ENCODE assay signal across 9 cellular contexts in genomic region chr4:71004281-71004851, GRCh38. TPM values are rescaled to one million over a fixed set of nuclear protein-coding genes. Genes with fewer than 3 reads are reported as not detected.
DNase-seq lines count a peak whose midpoint lies in the region; ATAC-seq lines count a peak whose summit lies in the region.
"Had no signal": no experiment of that assay in that cellular context is flagged by ENCODE, and none has a peak within 500 bp of the region (broad histone marks: within the 10 kb centered on the region; RNA-seq: fewer than 3 reads in every experiment).

No MANE protein-coding gene starts in this region.

- intact Hi-C loops in activated CD4-positive, alpha-beta T cell treated with anti-CD3 and anti-CD28 coated beads for 36 hours (cut with DNase I, micrococcal nuclease), result no loop called here
- intact Hi-C loops in head of caudate nucleus (cut with DNase I), result no loop called here

- peak overlapping the region; percentile 21 for H3K4me3 Mint-ChIP-seq in activated CD4-positive, alpha-beta T cell treated with anti-CD3 and anti-CD28 coated beads for 36 hours

- no peaks in the 10 kb centered on the region for H3K27me3 Mint-ChIP-seq in activated CD4-positive, alpha-beta T cell treated with anti-CD3 and anti-CD28 coated beads for 36 hours

- H3K36me3 Mint-ChIP-seq in activated CD4-positive, alpha-beta T cell treated with anti-CD3 and anti-CD28 coated beads for 36 hours (ENCODE audit: low read depth), result peaks cover 45% of the 10 kb centered on the region
- H3K36me3 Mint-ChIP-seq in activated naive CD4-positive, alpha-beta T cell treated with anti-CD3 and anti-CD28 coated beads, Interleukin-2, amount 50 U/mL, for 72 hours, result peaks cover 30 to 36% of the 10 kb centered on the region in 2 donors

- CTCF ChIA-PET in activated CD4-positive, alpha-beta T cell treated with anti-CD3 and anti-CD28 coated beads for 36 hours (lab: Charles Lee), result interaction anchor here (0.9 to 1.5 kb wide), 4 partner anchors 8 to 42 kb away, joined by 3 to 6 read pairs (median 3); partner anchors contain the start of gene DCK

- H3K27ac Mint-ChIP-seq in activated CD4-positive, alpha-beta T cell treated with anti-CD3 and anti-CD28 coated beads for 36 hours, result peak overlapping the region; percentile 81
- peak overlapping the region; percentile 46 to 53 for H3K27ac Mint-ChIP-seq in activated naive CD4-positive, alpha-beta T cell treated with anti-CD3 and anti-CD28 coated beads, Interleukin-2, amount 50 U/mL, for 72 hours

- H3K9me3 Mint-ChIP-seq in activated CD4-positive, alpha-beta T cell treated with anti-CD3 and anti-CD28 coated beads for 36 hours (ENCODE audit: low read depth), result peaks cover 17% of the 10 kb centered on the region
- peaks cover 0 to 7% of the 10 kb centered on the region in 2 donors for H3K9me3 Mint-ChIP-seq in activated naive CD4-positive, alpha-beta T cell treated with anti-CD3 and anti-CD28 coated beads, Interleukin-2, amount 50 U/mL, for 72 hours

- peak; percentile 48 for ATAC-seq in activated CD4-positive, alpha-beta T cell treated with anti-CD3 and anti-CD28 coated beads for 36 hours
- ATAC-seq in activated naive CD4-positive, alpha-beta T cell treated with anti-CD3 and anti-CD28 coated beads, Interleukin-2, amount 50 U/mL, for 72 hours, result peak; percentile 19 to 44
- peak; percentile 51 for ATAC-seq in stimulated activated naive CD8-positive, alpha-beta T cell treated with anti-CD3 and anti-CD28 coated beads, Interleukin-15, Interleukin-2, amounts not matched to agents 100 U/mL and 50 U/mL, for 24 hours

- POLR2A ChIA-PET in activated CD4-positive, alpha-beta T cell treated with anti-CD3 and anti-CD28 coated beads for 36 hours (lab: Charles Lee), result interaction anchor here (0.6 to 2.8 kb wide), 3 partner anchors 8 to 176 kb away, joined by 4 to 13 read pairs (median 6); partner anchors contain the start of gene DCK

- DNase-seq in activated CD4-positive, alpha-beta T cell treated with anti-CD3 and anti-CD28 coated beads for 36 hours, result peak; percentile 79
- DNase-seq in activated CD4-positive, alpha-beta T cell treated with anti-CD3 and anti-CD28 coated beads for 1 hour, result no peak
- DNase-seq in NCI-H524 treated with DMSO at 0.1 percent for 48 hours (lab: John Stamatoyannopoulos, UW) (peak; percentile 29), head of caudate nucleus (no peak), AML-193 (lab: John Stamatoyannopoulos, UW) (no peak), NOMO-1 treated with dmso at 0.1 percent for 144 hours (lab: John Stamatoyannopoulos, UW; ENCODE audit: unreplicated experiment) (no peak)
- DNase-seq in activated naive CD4-positive, alpha-beta T cell treated with anti-CD3 and anti-CD28 coated beads, Interleukin-2, amount 50 U/mL, for 72 hours (ENCODE audit: low spot score in 2 of 2), result peak in 1 of 2 donors; percentile 33
- peak; percentile 63 for DNase-seq in stimulated activated naive CD8-positive, alpha-beta T cell treated with anti-CD3 and anti-CD28 coated beads, Interleukin-15, Interleukin-2, amounts not matched to agents 100 U/mL and 50 U/mL, for 24 hours
- DNase-seq: adrenal gland had no signal

- peaks cover 84% of the 10 kb centered on the region for H3K4me1 Mint-ChIP-seq in activated CD4-positive, alpha-beta T cell treated with anti-CD3 and anti-CD28 coated beads for 36 hours

RNA-seq across cellular contexts. Expression of gene DCK, which starts 10.9 kb away (rescaled TPM):
- total RNA-seq in activated CD4-positive, alpha-beta T cell treated with anti-CD3 and anti-CD28 coated beads for 36 hours, result 10 to 100 TPM; 29.2 to 34.4 TPM
- 10 to 100 TPM; 36.6 to 54.2 TPM for total RNA-seq in activated naive CD4-positive, alpha-beta T cell treated with anti-CD3 and anti-CD28 coated beads, Interleukin-2, amount 50 U/mL, for 72 hours

Comparison
In these comparisons a context has a peak if more than half of its experiments do, and no peak if none do; other contexts are left out.
1. DNase-seq: peak in activated CD4-positive, alpha-beta T cell treated with anti-CD3 and anti-CD28 coated beads for 36 hours (single experiment), NCI-H524 treated with DMSO at 0.1 percent for 48 hours (single experiment) and stimulated activated naive CD8-positive, alpha-beta T cell treated with anti-CD3 and anti-CD28 coated beads, Interleukin-15, Interleukin-2, amounts not matched to agents 100 U/mL and 50 U/mL, for 24 hours (single experiment); none in activated CD4-positive, alpha-beta T cell treated with anti-CD3 and anti-CD28 coated beads for 1 hour (single experiment), head of caudate nucleus (0 of 42), AML-193 (0 of 2) and NOMO-1 treated with dmso at 0.1 percent for 144 hours (single experiment).
2. Peak in every context shown above with its lines, with median percentiles within 50 percentile points of each other: ATAC-seq.